In genomic region chr16:27806986-27807385, GRCh38 we compare ENCODE assay signal across 29 cellular contexts.
"Had no signal": no experiment of that assay in that cellular context is flagged by ENCODE, and none has a peak within 500 bp of the region (broad histone marks: within the 10 kb centered on the region; RNA-seq: fewer than 3 reads in every experiment).

No MANE protein-coding gene starts in this region.

- H3K27ac Mint-ChIP-seq: stimulated activated effector memory CD8-positive, alpha-beta T cell treated with anti-CD3 and anti-CD28 coated beads, Interleukin-12 subunit alpha, Interleukin-12 subunit beta, amount 100 ng/mL, for 72 hours; stimulated activated memory B cell treated with anti-CD40 and anti-IgM and Interleukin-4, amounts not matched to agents 10 μg/mL and 1 μg/mL and 100 μg/mL, for 72 hours; stimulated activated naive B cell treated with anti-CD40 and anti-IgM and Interleukin-4, amounts not matched to agents 10 μg/mL and 1 μg/mL and 100 μg/mL, for 72 hours; stimulated activated naive CD8-positive, alpha-beta T cell treated with anti-CD3 and anti-CD28 coated beads, Interleukin-15, amount 100 ng/mL, for 72 hours; stimulated activated naive CD8-positive, alpha-beta T cell treated with anti-CD3 and anti-CD28 coated beads, Interleukin-15, Interleukin-2, amounts not matched to agents 100 ng/mL and 50 ng/mL, for 24 hours; type B pancreatic cell had no signal

- H3K36me3 ChIP-seq: stomach, suprapubic skin, thoracic aorta, thyroid gland, tibial artery, tibial nerve, transverse colon, upper lobe of left lung, upper lobe of right lung, uterus, vagina had no signal

- H3K4me1 Mint-ChIP-seq: stimulated activated memory B cell treated with anti-CD40 and anti-IgM and Interleukin-4, amounts not matched to agents 10 μg/mL and 1 μg/mL and 100 μg/mL, for 72 hours; stimulated activated naive B cell treated with anti-CD40 and anti-IgM and Interleukin-4, amounts not matched to agents 10 μg/mL and 1 μg/mL and 100 μg/mL, for 72 hours had no signal

- ATAC-seq: stimulated activated memory B cell treated with anti-CD40 and anti-IgM and Interleukin-4, amounts not matched to agents 10 μg/mL and 1 μg/mL and 100 μg/mL, for 72 hours; stimulated activated naive B cell treated with anti-CD40 and anti-IgM and Interleukin-4, amounts not matched to agents 10 μg/mL and 1 μg/mL and 100 μg/mL, for 72 hours; stimulated activated naive CD8-positive, alpha-beta T cell treated with anti-CD3 and anti-CD28 coated beads, Interleukin-15, amount 100 ng/mL, for 72 hours; stimulated activated naive CD8-positive, alpha-beta T cell treated with anti-CD3 and anti-CD28 coated beads, Interleukin-15, Interleukin-2, amounts not matched to agents 100 U/mL and 50 U/mL, for 24 hours; upper lobe of right lung had no signal

- H3K9me3 Mint-ChIP-seq: stimulated activated effector memory CD8-positive, alpha-beta T cell treated with anti-CD3 and anti-CD28 coated beads, Interleukin-12 subunit alpha, Interleukin-12 subunit beta, amount 100 ng/mL, for 72 hours; stimulated activated naive CD8-positive, alpha-beta T cell treated with anti-CD3 and anti-CD28 coated beads, Interleukin-15, amount 100 ng/mL, for 72 hours; stimulated activated naive CD8-positive, alpha-beta T cell treated with anti-CD3 and anti-CD28 coated beads, Interleukin-15, Interleukin-2, amounts not matched to agents 100 ng/mL and 50 ng/mL, for 24 hours; type B pancreatic cell had no signal

- H3K27me3 ChIP-seq: testis, thyroid gland, transverse colon, upper lobe of left lung, upper lobe of right lung, uterus, vagina had no signal

- H3K4me1 ChIP-seq: stomach, suprapubic skin, testis, thyroid gland, tibial artery, tibial nerve, transverse colon, upper lobe of left lung, upper lobe of right lung, uterus, vagina had no signal

- H3K4me3 Mint-ChIP-seq: stimulated activated effector memory CD8-positive, alpha-beta T cell treated with anti-CD3 and anti-CD28 coated beads, Interleukin-12 subunit alpha, Interleukin-12 subunit beta, amount 100 ng/mL, for 72 hours; stimulated activated memory B cell treated with anti-CD40 and anti-IgM and Interleukin-4, amounts not matched to agents 10 μg/mL and 1 μg/mL and 100 μg/mL, for 72 hours; stimulated activated naive B cell treated with anti-CD40 and anti-IgM and Interleukin-4, amounts not matched to agents 10 μg/mL and 1 μg/mL and 100 μg/mL, for 72 hours; stimulated activated naive CD8-positive, alpha-beta T cell treated with anti-CD3 and anti-CD28 coated beads, Interleukin-15, amount 100 ng/mL, for 72 hours; stimulated activated naive CD8-positive, alpha-beta T cell treated with anti-CD3 and anti-CD28 coated beads, Interleukin-15, Interleukin-2, amounts not matched to agents 100 ng/mL and 50 ng/mL, for 24 hours; type B pancreatic cell had no signal

- DNase-seq: stimulated activated CD4-positive, alpha-beta T cell treated with anti-CD3 and anti-CD28 coated beads, Interleukin-2, amount 100 ng/mL, for 48 hours; stimulated activated CD4-positive, alpha-beta T cell treated with anti-CD3 and anti-CD28 coated beads, Interleukin-4, amount 100 ng/mL, for 1 hour; stimulated activated CD4-positive, alpha-beta T cell treated with anti-CD3 and anti-CD28 coated beads, Interleukin-4, amount 100 ng/mL, for 24 hours; stimulated activated CD4-positive, alpha-beta T cell treated with anti-CD3 and anti-CD28 coated beads, Interleukin-4, amount 100 ng/mL, for 4 hours; stimulated activated CD8-positive, alpha-beta memory T cell treated with anti-CD3 and anti-CD28 coated beads, Interleukin-4, amount 100 ng/mL, for 48 hours; stimulated activated naive B cell treated with anti-CD40 and anti-IgM and Interleukin-4, amounts not matched to agents 10 μg/mL and 1 μg/mL and 100 μg/mL, for 72 hours; stimulated activated naive CD4-positive, alpha-beta T cell; stimulated activated naive CD4-positive, alpha-beta T cell treated with Interleukin-2 at 50 U/mL for 16 hours; stimulated activated naive CD8-positive, alpha-beta T cell treated with anti-CD3 and anti-CD28 coated beads, Interleukin-15, amount 100 ng/mL, for 72 hours; stimulated activated naive CD8-positive, alpha-beta T cell treated with anti-CD3 and anti-CD28 coated beads, Interleukin-15, Interleukin-2, amounts not matched to agents 100 U/mL and 50 U/mL, for 24 hours; stomach; substantia nigra; testis; thyroid gland; tibial artery; transverse colon; trophoblast cell; upper lobe of left lung; upper lobe of right lung; uterus had no signal

- FAIRE-seq: urothelium cell line had no signal

- H3K27ac ChIP-seq: stomach, suprapubic skin, testis, thoracic aorta, thyroid gland, tibial artery, tibial nerve, transverse colon, upper lobe of left lung, upper lobe of right lung, uterus, vagina had no signal

- H3K9me3 ChIP-seq: suprapubic skin, testis, thoracic aorta, thyroid gland, transverse colon, upper lobe of left lung, upper lobe of right lung, uterus, vagina had no signal

- H3K36me3 Mint-ChIP-seq: stimulated activated effector memory CD8-positive, alpha-beta T cell treated with anti-CD3 and anti-CD28 coated beads, Interleukin-12 subunit alpha, Interleukin-12 subunit beta, amount 100 ng/mL, for 72 hours; stimulated activated memory B cell treated with anti-CD40 and anti-IgM and Interleukin-4, amounts not matched to agents 10 μg/mL and 1 μg/mL and 100 μg/mL, for 72 hours; stimulated activated naive B cell treated with anti-CD40 and anti-IgM and Interleukin-4, amounts not matched to agents 10 μg/mL and 1 μg/mL and 100 μg/mL, for 72 hours; type B pancreatic cell had no signal

- H3K4me3 ChIP-seq: stomach, suprapubic skin, testis, thoracic aorta, thyroid gland, tibial artery, tibial nerve, transverse colon, upper lobe of left lung, upper lobe of right lung, uterus, vagina had no signal
